In the genomic region with DNA sequence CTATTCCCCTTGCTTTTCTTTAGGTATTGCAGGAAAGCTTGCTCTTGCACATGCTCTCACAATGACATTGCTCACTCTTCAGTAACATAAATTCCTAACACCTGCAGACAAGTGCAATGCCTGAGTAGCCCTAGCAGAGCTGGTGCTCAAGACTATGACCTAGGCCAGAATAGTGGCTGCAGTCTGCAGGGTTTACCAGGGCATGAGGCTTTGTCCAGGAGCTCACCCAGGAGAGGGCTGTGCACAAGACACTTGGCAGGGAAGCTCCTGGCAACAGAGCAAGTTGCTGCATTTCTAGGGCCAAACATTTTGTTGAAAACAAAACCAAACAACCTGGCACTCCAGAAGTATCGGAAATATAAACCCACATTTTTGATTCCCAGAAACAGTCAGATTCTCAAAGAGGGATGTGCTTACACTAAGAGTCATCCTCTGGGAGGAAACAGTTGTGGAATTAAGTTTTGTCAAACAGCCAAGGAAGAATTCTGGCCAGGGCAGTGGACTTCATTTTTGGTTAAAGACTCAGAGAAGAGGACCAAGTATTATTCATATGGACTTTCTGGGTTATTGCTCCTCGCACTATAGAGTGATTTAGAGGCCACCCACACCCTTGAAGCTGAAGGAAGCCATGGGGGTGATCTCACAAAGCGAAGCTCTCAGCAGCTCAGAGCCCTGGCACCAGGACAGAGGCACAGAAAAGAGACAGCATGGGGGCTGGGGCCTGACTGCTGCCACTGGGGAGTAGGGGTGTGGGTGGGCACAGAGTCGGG, we compare ENCODE assay signal across 13 cellular contexts. TPM values are rescaled to one million over a fixed set of nuclear protein-coding genes. Genes with fewer than 3 reads are reported as not detected.
A peak's percentile ranks its signal among the peaks of the same experiment; 100 is the strongest.
DNase-seq lines count a peak whose midpoint lies in the region; ATAC-seq and TF ChIP-seq lines count a peak whose summit lies in the region.
"Had no signal": no experiment of that assay in that cellular context is flagged by ENCODE, and none has a peak within 500 bp of the region (broad histone marks: within the 10 kb centered on the region; RNA-seq: fewer than 3 reads in every experiment).

No MANE protein-coding gene starts in this region.

- H2AFZ ChIP-seq in smooth muscle cell (ENCODE audit: low read depth) (no peak overlapping the region), PC-9 (no peak overlapping the region)

- H3K4me2 ChIP-seq in smooth muscle cell, result peak overlapping the region; percentile 20
- H3K4me2 ChIP-seq in PC-9, result no peak overlapping the region

- no peak overlapping the region for H3K4me3 ChIP-seq in foreskin fibroblast (ENCODE audit: low read depth in 1 of 2, low read length in 2 of 2)
- H3K4me3 ChIP-seq in smooth muscle cell, result no peak overlapping the region
- H3K4me3 ChIP-seq in PC-9, result no peak overlapping the region

- no peak for TF ChIP-seq CTCF in foreskin fibroblast (IDR thresholded peaks at IDR 0.05; ENCODE audit: low read depth, low read length)
- no peak for TF ChIP-seq CTCF in smooth muscle cell (IDR thresholded peaks at IDR 0.05; ENCODE audit: borderline replicate concordance, insufficient read depth, poor library complexity, severe bottlenecking)
- no peak for TF ChIP-seq CTCF in PC-9 (conservative IDR thresholded peaks at IDR 0.05)

- intact Hi-C loops in PC-9 (cut with micrococcal nuclease; ENCODE audit: unreplicated experiment), result loop anchor here (10.0 kb wide), 1 partner anchor 71 kb away; no protein-coding TSS in a partner anchor

- peaks cover 6% of the 10 kb centered on the region for H3K36me3 Mint-ChIP-seq in T-helper 17 cell (ENCODE audit: low read depth)

- peak; percentile 96 for DNase-seq in GM04504 (ENCODE audit: low read depth)
- DNase-seq in T-helper 17 cell, result no peak
- peak; percentile 82 to 93 for DNase-seq in foreskin fibroblast
- DNase-seq in smooth muscle cell (lab: John Stamatoyannopoulos, UW; ENCODE audit: unreplicated experiment), result no peak
- DNase-seq in NOMO-1 treated with DMSO at 0.1 percent for 48 hours (lab: John Stamatoyannopoulos, UW; ENCODE audit: unreplicated experiment), result no peak
- no peak for DNase-seq in PC-9
- DNase-seq: activated effector memory CD4-positive, alpha-beta T cell treated with anti-CD3 and anti-CD28 coated beads, Interleukin-2, amount 50 U/mL, for 16 hours; GF-D8; kidney; NCI-H1105 had no signal

- peak overlapping the region; percentile 29 for H3K27ac Mint-ChIP-seq in T-helper 17 cell
- H3K27ac Mint-ChIP-seq: WTC11 had no signal

- no peaks in the 10 kb centered on the region for H3K36me3 ChIP-seq in smooth muscle cell (ENCODE audit: low read depth)
- peaks cover 12% of the 10 kb centered on the region; the same call in 1 of the 2 replicates for H3K36me3 ChIP-seq in PC-9 (ENCODE audit: low read depth)

- no TSS peak for BruUV-seq in PC-9 (replicated peaks; lab: Mats Ljungman, UMichigan)

- CTCF ChIA-PET in PC-9 (lab: Charles Lee), result no interaction called here

- H3K4me3 Mint-ChIP-seq in T-helper 17 cell, result no peak overlapping the region
- H3K4me3 Mint-ChIP-seq: WTC11 had no signal

- ATAC-seq in T-helper 17 cell (no peak), GM19467 (IDR thresholded peaks at IDR 0.05; ENCODE audit: unreplicated experiment) (no peak), GM18868 (IDR thresholded peaks at IDR 0.05; ENCODE audit: unreplicated experiment) (no peak)
- ATAC-seq: WTC11 had no signal

- H3K4me1 Mint-ChIP-seq in T-helper 17 cell, result peaks cover 5% of the 10 kb centered on the region
- H3K4me1 Mint-ChIP-seq: WTC11 had no signal

- H3K9ac ChIP-seq in smooth muscle cell (ENCODE audit: low read depth), result no peak overlapping the region

- POLR2A ChIA-PET in PC-9 (lab: Charles Lee; ENCODE audit: unreplicated experiment), result interaction anchor here (0.6 kb wide), 1 partner anchor 24 kb away, joined by 3 read pairs; no protein-coding TSS in a partner anchor

- 45% methylated on average over 4 of the region's 4 CpGs for WGBS in smooth muscle cell (ENCODE audit: low lambda C conversion rate)

- H3K27ac ChIP-seq in smooth muscle cell (ENCODE audit: low read depth), result peak overlapping the region; percentile 79
- H3K27ac ChIP-seq in PC-9, result no peak overlapping the region

- peaks cover 60% of the 10 kb centered on the region for H4K20me1 ChIP-seq in smooth muscle cell (ENCODE audit: low read depth)
- peaks cover 18% of the 10 kb centered on the region for H4K20me1 ChIP-seq in PC-9 (ENCODE audit: insufficient read depth)

- H3K79me2 ChIP-seq in smooth muscle cell (ENCODE audit: low read depth) (peaks cover 27% of the 10 kb centered on the region), PC-9 (ENCODE audit: low read depth) (no peaks in the 10 kb centered on the region)

- H3K4me1 ChIP-seq in smooth muscle cell (ENCODE audit: low read depth), result peaks cover 13% of the 10 kb centered on the region
- no peaks in the 10 kb centered on the region for H3K4me1 ChIP-seq in PC-9 (replicated peaks; ENCODE audit: insufficient read depth)

- H3F3A ChIP-seq in smooth muscle cell (ENCODE audit: low read depth), result peaks cover 37% of the 10 kb centered on the region
- no peaks in the 10 kb centered on the region for H3F3A ChIP-seq in PC-9 (ENCODE audit: insufficient read depth, low read depth)

- H3K9me3 ChIP-seq in T-helper 17 cell (ENCODE audit: control insufficient read depth, low read length, poor library complexity, severe bottlenecking) (no peaks in the 10 kb centered on the region), smooth muscle cell (replicated peaks; ENCODE audit: low read depth) (no peaks in the 10 kb centered on the region), PC-9 (ENCODE audit: insufficient read depth, low read depth) (no peaks in the 10 kb centered on the region)

- no peaks in the 10 kb centered on the region for H3K27me3 Mint-ChIP-seq in T-helper 17 cell

- H3K9me2 ChIP-seq in PC-9 (ENCODE audit: insufficient read depth), result no peaks in the 10 kb centered on the region

- H3K27me3 ChIP-seq in smooth muscle cell (ENCODE audit: low read depth) (no peaks in the 10 kb centered on the region), PC-9 (ENCODE audit: insufficient read depth, low read depth) (no peaks in the 10 kb centered on the region)

RNA-seq across cellular contexts. Expression of a gene that starts 44.9 kb away (rescaled TPM):
- 100 to 1,000 TPM; 124 to 141 TPM for total RNA-seq in T-helper 17 cell
- total RNA-seq in smooth muscle cell, result 349 and 371 TPM in 2 replicates
- polyA plus RNA-seq in smooth muscle cell, result 272 and 309 TPM in 2 replicates
- 223 and 294 TPM in 2 replicates for total RNA-seq in PC-9 (2021)

Comparison
In these comparisons a context has a peak if more than half of its experiments do, and no peak if none do; other contexts are left out.
1. DNase-seq: peak in GM04504 (single experiment) and foreskin fibroblast (2 of 2); none in T-helper 17 cell (0 of 3), smooth muscle cell (single experiment), NOMO-1 treated with DMSO at 0.1 percent for 48 hours (single experiment) and PC-9 (0 of 2).